Comparison of ENCODE assay signal across 13 cellular contexts in the genomic region with DNA sequence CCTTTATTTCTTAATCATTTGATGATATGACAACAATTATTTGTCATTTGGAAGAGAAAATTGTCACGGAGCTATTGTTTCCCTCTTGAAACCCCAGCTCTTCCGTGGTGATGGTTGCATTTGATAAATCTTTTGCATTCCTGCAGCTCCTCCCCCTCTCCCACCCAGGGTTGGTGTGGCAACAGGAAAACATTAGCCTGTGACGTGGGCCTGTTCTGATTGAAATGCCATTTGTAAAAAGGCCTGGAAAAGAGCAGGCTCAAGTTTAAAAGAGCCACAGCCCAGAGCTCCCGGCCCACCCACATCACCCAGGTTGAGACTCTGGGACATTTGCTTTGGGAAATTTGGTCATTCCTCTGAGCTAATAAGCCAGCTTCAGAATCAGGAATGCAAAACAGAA.
DNase-seq lines count a peak whose midpoint lies in the region; TF ChIP-seq lines count a peak whose summit lies in the region.
"Had no signal": no experiment of that assay in that cellular context is flagged by ENCODE, and none has a peak within 500 bp of the region (broad histone marks: within the 10 kb centered on the region; RNA-seq: fewer than 3 reads in every experiment).

No MANE protein-coding gene starts in this region.

- H3K4me1 ChIP-seq in hepatocyte (ENCODE audit: insufficient read depth), result no peaks in the 10 kb centered on the region
- H3K4me1 ChIP-seq: stomach had no signal

- H3K27ac ChIP-seq in hepatocyte, result no peak overlapping the region
- H3K27ac ChIP-seq: stomach, VCaP had no signal

- no peaks in the 10 kb centered on the region for H4K20me1 ChIP-seq in hepatocyte (ENCODE audit: insufficient read depth, poor library complexity, severe bottlenecking)

- H3K36me3 ChIP-seq in hepatocyte (replicated peaks; ENCODE audit: insufficient read depth, low read depth), result no peaks in the 10 kb centered on the region
- H3K36me3 ChIP-seq: stomach had no signal

- no peaks in the 10 kb centered on the region for H3K79me2 ChIP-seq in hepatocyte

- WGBS in hepatocyte (ENCODE audit: low lambda C conversion rate, missing lambda C conversion rate), result 36% methylated on average over 4 of the region's 4 CpGs

- no peak overlapping the region for H3K4me3 ChIP-seq in hepatocyte
- H3K4me3 ChIP-seq: stomach had no signal

- peaks cover 6% of the 10 kb centered on the region for H3K27me3 ChIP-seq in hepatocyte
- H3K27me3 ChIP-seq: stomach had no signal

- no peak overlapping the region for H3K4me2 ChIP-seq in hepatocyte

- DNase-seq in GM03348 (ENCODE audit: low spot score) (peak; percentile 66), amniotic epithelial cell (ENCODE audit: low read depth) (peak; percentile 79), hepatocyte (ENCODE audit: low spot score) (peak; percentile 48), posterior vena cava (ENCODE audit: low spot score) (peak; percentile 85), NCI-H2081 (lab: John Stamatoyannopoulos, UW) (no peak), pons (ENCODE audit: low spot score) (no peak), NCI-H526 treated with DMSO at 0.1 percent for 48 hours (lab: John Stamatoyannopoulos, UW) (no peak)
- DNase-seq in stimulated activated CD4-positive, alpha-beta T cell treated with anti-CD3 and anti-CD28 coated beads, Interleukin-4, amount 100 ng/mL, for 1 hour, result no peak
- DNase-seq: activated naive CD8-positive, alpha-beta T cell treated with anti-CD3 and anti-CD28 coated beads for 36 hours; glutamatergic neuron; NCI-H526; stomach had no signal

- H3K9me3 ChIP-seq in hepatocyte (ENCODE audit: low read depth), result no peaks in the 10 kb centered on the region

- no peak for TF ChIP-seq CTCF in hepatocyte (IDR thresholded peaks at IDR 0.05; ENCODE audit: poor library complexity)

- H3K9me2 ChIP-seq in hepatocyte (replicated peaks; ENCODE audit: insufficient read depth), result no peaks in the 10 kb centered on the region

- intact Hi-C loops in posterior vena cava (cut with DNase I), result no loop called here

- H2AFZ ChIP-seq in hepatocyte, result no peak overlapping the region

Comparison
In these comparisons a context has a peak if more than half of its experiments do, and no peak if none do; other contexts are left out.
1. DNase-seq: peak in GM03348 (single experiment), amniotic epithelial cell (single experiment), hepatocyte (single experiment) and posterior vena cava (single experiment); none in stimulated activated CD4-positive, alpha-beta T cell treated with anti-CD3 and anti-CD28 coated beads, Interleukin-4, amount 100 ng/mL, for 1 hour (single experiment), NCI-H2081 (0 of 2), pons (single experiment) and NCI-H526 treated with DMSO at 0.1 percent for 48 hours (single experiment).